8 cellular contexts compared by ENCODE assay signal in the genomic region with DNA sequence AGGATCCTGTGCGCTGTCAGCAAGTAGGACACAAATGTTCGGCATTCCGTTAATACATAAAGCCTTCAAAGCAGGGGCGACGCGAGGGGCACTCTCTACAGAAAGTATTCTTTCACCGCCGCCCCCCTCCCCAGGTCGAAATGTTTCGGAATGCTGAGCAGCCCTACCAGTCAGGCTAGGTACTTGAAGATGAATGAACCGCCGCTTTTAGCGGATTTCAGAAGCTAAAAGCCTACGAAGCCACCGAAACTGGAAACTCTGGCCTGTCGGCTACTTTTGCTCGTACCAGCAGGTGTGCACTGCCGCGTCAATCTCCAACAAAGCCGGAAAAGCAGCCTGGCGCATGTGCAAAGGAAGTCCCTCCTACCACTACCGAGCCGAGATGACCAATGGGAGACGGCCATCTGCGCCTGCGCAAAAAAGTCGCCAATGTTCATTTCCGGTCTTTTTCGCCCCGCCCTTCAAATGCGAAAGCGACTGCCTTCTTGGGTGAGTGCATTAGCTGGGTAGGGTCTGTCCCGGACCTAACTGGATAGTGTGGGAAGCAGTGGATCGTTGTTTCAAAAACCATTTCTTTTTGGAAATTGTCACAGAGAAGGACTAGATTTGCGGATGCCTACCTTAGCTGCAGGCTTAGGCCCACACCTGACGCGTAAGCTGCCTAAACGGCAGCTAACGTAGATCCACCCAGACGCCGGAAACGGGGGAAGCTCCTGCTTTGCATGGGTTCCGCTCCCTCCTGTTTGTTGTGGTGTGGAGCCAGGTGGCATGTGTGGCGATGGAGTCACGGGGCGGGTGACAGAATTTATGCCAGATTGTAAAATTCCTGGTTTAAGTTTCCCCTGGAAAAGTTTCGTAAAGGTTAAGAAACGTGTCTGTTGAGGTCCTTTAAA. TPM values are rescaled to one million over a fixed set of nuclear protein-coding genes. Genes with fewer than 3 reads are reported as not detected.
DNase-seq lines count a peak whose midpoint lies in the region; ATAC-seq and TF ChIP-seq lines count a peak whose summit lies in the region.

WDR5B (minus strand) TSS at position 301 of the 893 bp plus-strand sequence. CDS start 534 bp downstream, outside the sequence.

- peak within 1 kb of the TSS; percentile 98 for H3K27ac Mint-ChIP-seq in Calu3 (ENCODE audit: unreplicated experiment)
- H3K27ac Mint-ChIP-seq in nephron progenitor cell = peak within 1 kb of the TSS; percentile 99

- DNase-seq in Calu3 (peak; percentile 96), KBM-7 (peak; percentile 99), fibroblast of peridontal ligament (ENCODE audit: extremely low read depth) (peak; percentile 98), nephron progenitor cell (peak; percentile 98), stromal cell of bone marrow (ENCODE audit: low read depth) (peak; percentile 96), amygdala (lab: John Stamatoyannopoulos, UW) (no peak)
- DNase-seq in activated T-cell treated with anti-CD3 and anti-CD28 coated beads, Interleukin-2, amount 50 U/mL, for 1 hour = peak; percentile 99

- no peaks in the 10 kb centered on the region for H3K27me3 Mint-ChIP-seq in Calu3 (ENCODE audit: unreplicated experiment)
- no peaks in the 10 kb centered on the region for H3K27me3 Mint-ChIP-seq in nephron progenitor cell (ENCODE audit: low read depth, poor library complexity)

- H3K9me3 Mint-ChIP-seq in Calu3 (ENCODE audit: low read depth, unreplicated experiment) (no peaks in the 10 kb centered on the region), nephron progenitor cell (no peaks in the 10 kb centered on the region)

- H3K4me1 Mint-ChIP-seq in Calu3 (ENCODE audit: low read depth, unreplicated experiment) (peaks cover 20% of the 10 kb centered on the region), nephron progenitor cell (peaks cover 48% of the 10 kb centered on the region)

- intact Hi-C loops in Calu3 (cut with micrococcal nuclease; ENCODE audit: unreplicated experiment) = no loop called here

- ATAC-seq in GM21619 (IDR thresholded peaks at IDR 0.05; ENCODE audit: unreplicated experiment) = peak; percentile 79

- peaks cover 47% of the 10 kb centered on the region for H3K36me3 Mint-ChIP-seq in Calu3 (ENCODE audit: insufficient read depth, unreplicated experiment)
- H3K36me3 Mint-ChIP-seq in nephron progenitor cell (ENCODE audit: low read depth) = peaks cover 11% of the 10 kb centered on the region

- BruUV-seq in Calu3 (replicated peaks; lab: Mats Ljungman, UMichigan) = TSS peak; percentile 76

- in situ Hi-C loops in KBM-7 (cut with MboI; ENCODE audit: low pct_unique_long_range_greater_than_20kb, low sequenced_read_pairs) = no loop called here

- peak; percentile 12 for TF ChIP-seq CTCF in Calu3 (IDR thresholded peaks at IDR 0.05; ENCODE audit: unreplicated experiment)
- TF ChIP-seq CTCF in nephron progenitor cell (IDR thresholded peaks at IDR 0.05) = no peak

- H3K4me3 Mint-ChIP-seq in Calu3 (ENCODE audit: low read depth, unreplicated experiment) (peak within 1 kb of the TSS; percentile 94), nephron progenitor cell (peak within 1 kb of the TSS; percentile 98)

- CTCF ChIA-PET in Calu3 (lab: Charles Lee) = interaction anchor here (0.7 to 1.9 kb wide), 3 partner anchors 23 to 106 kb away, joined by 3 to 11 read pairs (median 6); partner anchors contain the start of genes FAM162A and MIX23

RNA-seq across cellular contexts. Expression of gene WDR5B, which starts in this region (rescaled TPM):
- total RNA-seq in Calu3 (2022) = 7.2 and 7.9 TPM in 2 replicates

Comparison
In these comparisons a context has a peak if more than half of its experiments do, and no peak if none do; other contexts are left out.
1. DNase-seq: peak in Calu3 (single experiment), KBM-7 (single experiment), activated T-cell treated with anti-CD3 and anti-CD28 coated beads, Interleukin-2, amount 50 U/mL, for 1 hour (single experiment), fibroblast of peridontal ligament (single experiment), nephron progenitor cell (single experiment) and stromal cell of bone marrow (single experiment); none in amygdala (0 of 56).